9 cellular contexts compared by ENCODE assay signal in genomic region chr17:1787301-1787902, GRCh38. TPM values are rescaled to one million over a fixed set of nuclear protein-coding genes. Genes with fewer than 3 reads are reported as not detected.
DNase-seq lines count a peak whose midpoint lies in the region; ATAC-seq and TF ChIP-seq lines count a peak whose summit lies in the region.
"Had no signal": no experiment of that assay in that cellular context is flagged by ENCODE, and none has a peak within 500 bp of the region (broad histone marks: within the 10 kb centered on the region; RNA-seq: fewer than 3 reads in every experiment).

No MANE protein-coding gene starts in this region.

- TF ChIP-seq POLR2A in transverse colon (IDR thresholded peaks at IDR 0.05), result peak; percentile 47

- in situ Hi-C loops in transverse colon (cut with MboI; ENCODE audit: low pct_ligation_motif_present in 1 of 4, low pct_unique_long_range_greater_than_20kb in 1 of 4, low sequenced_read_pairs in 3 of 4), result loop anchor here in 2 of 4 donors (10.0 kb wide), 1 partner anchor 63 kb away; the partner anchor contains the start of gene WDR81 (in 2 of the 2)

- peaks cover 10% of the 10 kb centered on the region for H3K4me1 Mint-ChIP-seq in CD4-positive, alpha-beta T cell (ENCODE audit: low read depth)

- H3K27ac Mint-ChIP-seq in CD4-positive, alpha-beta T cell, result no peak overlapping the region
- H3K27ac Mint-ChIP-seq: memory B cell had no signal

- H3K27me3 Mint-ChIP-seq in CD4-positive, alpha-beta T cell, result no peaks in the 10 kb centered on the region
- H3K27me3 Mint-ChIP-seq: memory B cell had no signal

- peaks cover 55% of the 10 kb centered on the region for H3K36me3 Mint-ChIP-seq in CD4-positive, alpha-beta T cell (ENCODE audit: low read depth)

- no peaks in the 10 kb centered on the region for H3K9me3 ChIP-seq in transverse colon
- H3K9me3 ChIP-seq in CD4-positive, alpha-beta T cell (ENCODE audit: control insufficient read depth, low read length), result no peaks in the 10 kb centered on the region

- no peak for TF ChIP-seq EP300 in transverse colon (IDR thresholded peaks at IDR 0.05; ENCODE audit: low read depth)

- peak; percentile 94 for DNase-seq in LHCN-M2 (ENCODE audit: low read depth)
- peak; percentile 94 for DNase-seq in dermis blood vessel endothelial cell
- peak; percentile 85 to 95 for DNase-seq in lung microvascular endothelial cell (ENCODE audit: low read depth in 2 of 2)
- DNase-seq in transverse colon, result peak; percentile 78
- no peak for DNase-seq in NCI-H1417 treated with DMSO at 0.1 percent for 48 hours (lab: John Stamatoyannopoulos, UW)
- no peak for DNase-seq in CD4-positive, alpha-beta T cell
- no peak for DNase-seq in NOMO-1 treated with DMSO at 0.1 percent for 48 hours (lab: John Stamatoyannopoulos, UW; ENCODE audit: unreplicated experiment)
- DNase-seq in activated T-cell treated with anti-CD3 and anti-CD28 coated beads, Interleukin-2, amount 50 U/mL, for 48 hours, result no peak

- H3K36me3 ChIP-seq in transverse colon, result peaks cover 0 to 4% (median 0%) of the 10 kb centered on the region in 4 donors

- POLR2A ChIA-PET in CD4-positive, alpha-beta T cell (lab: Charles Lee), result interaction anchor here (1.2 kb wide), 1 partner anchor 71 kb away, joined by 3 read pairs; no protein-coding TSS in a partner anchor

- CTCF ChIA-PET in CD4-positive, alpha-beta T cell (lab: Charles Lee), result no interaction called here

- peaks cover 6 to 54% (median 29%) of the 10 kb centered on the region in 4 donors for H3K4me1 ChIP-seq in transverse colon

- no peak for ATAC-seq in CD4-positive, alpha-beta T cell (ENCODE audit: poor library complexity)

- H3K4me3 ChIP-seq in transverse colon, result no peak overlapping the region

- no peaks in the 10 kb centered on the region for H3K9me3 Mint-ChIP-seq in CD4-positive, alpha-beta T cell
- H3K9me3 Mint-ChIP-seq: memory B cell had no signal

- H3K27ac ChIP-seq in transverse colon, result peak overlapping the region; percentile 83 to 94 (median 90)
- no peak overlapping the region for H3K27ac ChIP-seq in CD4-positive, alpha-beta T cell (ENCODE audit: low read depth, low read length)

- intact Hi-C loops in transverse colon (cut with DNase I; ENCODE audit: low total_unique reads), result no loop called here
- intact Hi-C loops in CD4-positive, alpha-beta T cell (cut with DNase I, micrococcal nuclease), result no loop called here

- TF ChIP-seq CTCF in transverse colon (IDR thresholded peaks at IDR 0.05), result no peak
- no peak for TF ChIP-seq CTCF in CD4-positive, alpha-beta T cell (IDR thresholded peaks at IDR 0.05)

- 73 to 77% methylated on average over 7 to 16 of the region's 16 CpGs for WGBS in transverse colon (ENCODE audit: low coverage in 1 of 2), 2 donors

- H3K4me3 Mint-ChIP-seq in CD4-positive, alpha-beta T cell, result no peak overlapping the region
- H3K4me3 Mint-ChIP-seq: memory B cell had no signal

- H3K27me3 ChIP-seq in transverse colon, result no peaks in the 10 kb centered on the region
- H3K27me3 ChIP-seq in CD4-positive, alpha-beta T cell (ENCODE audit: control insufficient read depth, insufficient read depth, low read length), result no peaks in the 10 kb centered on the region

RNA-seq across cellular contexts. Expression of gene SERPINF1, which starts 25.5 kb away (rescaled TPM):
- total RNA-seq in LHCN-M2 (2014; rRNA removed) (424 and 815 TPM in 2 replicates), dermis blood vessel endothelial cell (0.37 TPM in 1 of 2 replicates, not detected in the other), lung microvascular endothelial cell (not detected in 2 replicates), transverse colon (100 to 1,000 TPM in 3 of 4 donors, 10 to 100 TPM in 1; 88.3 to 340 (median 114) TPM)
- 67.8 TPM for polyA plus RNA-seq in LHCN-M2 (2012)
- total RNA-seq in CD4-positive, alpha-beta T cell, result 1 to 10 TPM; 3.0 to 4.8 TPM

RNA-seq across cellular contexts. Expression of gene SMYD4, which starts 42.3 kb away (rescaled TPM):
- total RNA-seq in LHCN-M2 (2014; rRNA removed), result 10.6 and 13.3 TPM in 2 replicates
- polyA plus RNA-seq in LHCN-M2 (2012), result 7.3 TPM
- 10.7 and 13.1 TPM in 2 replicates for total RNA-seq in dermis blood vessel endothelial cell
- total RNA-seq in lung microvascular endothelial cell, result 5.7 and 9.5 TPM in 2 replicates
- 10 to 100 TPM in 2 of 4 donors, 1 to 10 TPM in 2; 4.1 to 14.8 (median 9.0) TPM for total RNA-seq in transverse colon
- 10 to 100 TPM in 1 of 2 experiments, 1 to 10 TPM in 1; 9.3 to 10.6 TPM for total RNA-seq in CD4-positive, alpha-beta T cell

RNA-seq across cellular contexts. Expression of gene RPA1, which starts 42.4 kb away (rescaled TPM):
- total RNA-seq in LHCN-M2 (2014; rRNA removed) (19.3 and 28.1 TPM in 2 replicates), dermis blood vessel endothelial cell (21.3 and 57.4 TPM in 2 replicates), lung microvascular endothelial cell (18.3 and 19.0 TPM in 2 replicates), transverse colon (100 to 1,000 TPM in 1 of 4 donors, 10 to 100 TPM in 2, 1 to 10 TPM in 1; 6.4 to 160 (median 23.9) TPM)
- 57.9 TPM for polyA plus RNA-seq in LHCN-M2 (2012)
- 10 to 100 TPM; 38.6 to 38.7 TPM for total RNA-seq in CD4-positive, alpha-beta T cell

RNA-seq across cellular contexts. Expression of gene SERPINF2, which starts 44.7 kb away (rescaled TPM):
- total RNA-seq in LHCN-M2 (2014; rRNA removed) (0.13 and 0.40 TPM in 2 replicates), dermis blood vessel endothelial cell (0.05 and 0.17 TPM in 2 replicates), lung microvascular endothelial cell (under 0.01 TPM in 1 of 2 replicates, not detected in the other), transverse colon (10 to 100 TPM in 1 of 4 donors, 1 to 10 TPM in 2, not detected in 1; 3.2 to 10.5 (median 3.4) TPM)
- polyA plus RNA-seq in LHCN-M2 (2012), result 0.22 TPM
- under 1 TPM; 0.49 to 0.59 TPM for total RNA-seq in CD4-positive, alpha-beta T cell

Comparison
In these comparisons a context has a peak if more than half of its experiments do, and no peak if none do; other contexts are left out.
1. DNase-seq: peak in LHCN-M2 (single experiment), dermis blood vessel endothelial cell (single experiment), lung microvascular endothelial cell (2 of 2) and transverse colon (single experiment); none in NCI-H1417 treated with DMSO at 0.1 percent for 48 hours (single experiment), CD4-positive, alpha-beta T cell (0 of 10), NOMO-1 treated with DMSO at 0.1 percent for 48 hours (single experiment) and activated T-cell treated with anti-CD3 and anti-CD28 coated beads, Interleukin-2, amount 50 U/mL, for 48 hours (0 of 2).
2. RNA of gene SERPINF1, which starts 25.5 kb away (total RNA-seq): 424 to 815 TPM in LHCN-M2 and 88.3 to 340 TPM in transverse colon; 3.0 to 4.8 TPM in CD4-positive, alpha-beta T cell, 0.37 TPM in dermis blood vessel endothelial cell and not detected in lung microvascular endothelial cell; every median in the first group is over 10 times any median in the second.